14 cellular contexts compared by ENCODE assay signal in the genomic region with DNA sequence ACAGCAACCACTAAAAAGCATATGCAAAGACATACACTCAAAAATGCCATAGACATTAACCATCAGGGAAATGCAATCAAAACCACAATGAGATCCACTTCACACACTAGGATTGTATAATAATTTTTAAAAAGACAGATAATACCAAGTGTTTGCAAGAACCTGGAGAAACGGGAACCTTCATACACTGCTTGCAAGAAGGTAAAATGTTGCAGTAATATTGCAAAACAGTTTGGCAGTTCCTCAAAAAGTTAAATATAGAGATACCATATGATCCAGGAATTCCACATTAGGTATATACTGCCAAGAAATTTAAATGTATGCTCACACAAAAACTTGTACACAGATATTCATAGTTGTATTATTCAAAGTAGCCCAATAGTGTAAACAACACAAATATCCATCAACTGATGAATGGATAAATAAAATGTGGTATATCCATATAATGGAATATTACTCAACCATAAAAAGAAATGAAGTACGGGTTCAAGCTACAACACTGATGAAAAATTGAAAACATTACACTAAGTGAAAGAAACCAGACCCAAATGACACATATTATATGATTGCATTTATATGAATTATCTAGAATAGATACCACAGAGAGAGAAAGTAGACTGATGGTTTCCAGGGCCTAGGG.
"Had no signal": no experiment of that assay in that cellular context is flagged by ENCODE, and none has a peak within 500 bp of the region (broad histone marks: within the 10 kb centered on the region; RNA-seq: fewer than 3 reads in every experiment).

No MANE protein-coding gene starts in this region.

- DNase-seq: effector memory CD8-positive, alpha-beta T cell; gastrocnemius medialis; glutamatergic neuron; islet precursor cell; mammary epithelial cell; mucosa of descending colon; naive thymus-derived CD8-positive, alpha-beta T cell; ovary; right cardiac atrium; small intestine; stimulated activated CD4-positive, alpha-beta T cell treated with anti-CD3 and anti-CD28 coated beads, Interleukin-12 subunit alpha, Interleukin-12 subunit beta, amount 100 ng/mL, for 4 hours; stimulated activated naive CD4-positive, alpha-beta T cell treated with Interleukin-2 at 50 U/mL for 16 hours; thyroid gland; uterus had no signal
